1 cellular context compared by ENCODE assay signal in genomic region chr1:109884242-109884891, GRCh38.
A peak's percentile ranks its signal among the peaks of the same experiment; 100 is the strongest.
TF ChIP-seq lines count a peak whose summit lies in the region.

No MANE protein-coding gene starts in this region.

TF ChIP-seq in HepG2, 621 proteins besides CTCF, POLR2A, EP300 and RAD21:
- TF ChIP-seq, protein P1, sequence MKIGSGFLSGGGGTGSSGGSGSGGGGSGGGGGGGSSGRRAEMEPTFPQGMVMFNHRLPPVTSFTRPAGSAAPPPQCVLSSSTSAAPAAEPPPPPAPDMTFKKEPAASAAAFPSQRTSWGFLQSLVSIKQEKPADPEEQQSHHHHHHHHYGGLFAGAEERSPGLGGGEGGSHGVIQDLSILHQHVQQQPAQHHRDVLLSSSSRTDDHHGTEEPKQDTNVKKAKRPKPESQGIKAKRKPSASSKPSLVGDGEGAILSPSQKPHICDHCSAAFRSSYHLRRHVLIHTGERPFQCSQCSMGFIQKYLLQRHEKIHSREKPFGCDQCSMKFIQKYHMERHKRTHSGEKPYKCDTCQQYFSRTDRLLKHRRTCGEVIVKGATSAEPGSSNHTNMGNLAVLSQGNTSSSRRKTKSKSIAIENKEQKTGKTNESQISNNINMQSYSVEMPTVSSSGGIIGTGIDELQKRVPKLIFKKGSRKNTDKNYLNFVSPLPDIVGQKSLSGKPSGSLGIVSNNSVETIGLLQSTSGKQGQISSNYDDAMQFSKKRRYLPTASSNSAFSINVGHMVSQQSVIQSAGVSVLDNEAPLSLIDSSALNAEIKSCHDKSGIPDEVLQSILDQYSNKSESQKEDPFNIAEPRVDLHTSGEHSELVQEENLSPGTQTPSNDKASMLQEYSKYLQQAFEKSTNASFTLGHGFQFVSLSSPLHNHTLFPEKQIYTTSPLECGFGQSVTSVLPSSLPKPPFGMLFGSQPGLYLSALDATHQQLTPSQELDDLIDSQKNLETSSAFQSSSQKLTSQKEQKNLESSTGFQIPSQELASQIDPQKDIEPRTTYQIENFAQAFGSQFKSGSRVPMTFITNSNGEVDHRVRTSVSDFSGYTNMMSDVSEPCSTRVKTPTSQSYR (CRISPR knock-in tag; IDR thresholded peaks at IDR 0.05; ENCODE audit: borderline replicate concordance), result peak; percentile 24; the same call in 1 of the 2 replicates
- no peak for TF ChIP-seq NRL (CRISPR knock-in tag; IDR thresholded peaks at IDR 0.05; ENCODE audit: borderline replicate concordance)
- TF ChIP-seq U2AF1 (optimal IDR thresholded peaks at IDR 0.05; ENCODE audit: low read depth, low read length), result no peak
- no peak for TF ChIP-seq TAF1 (CRISPR knock-in tag; IDR thresholded peaks at IDR 0.05)
- TF ChIP-seq, protein P2, sequence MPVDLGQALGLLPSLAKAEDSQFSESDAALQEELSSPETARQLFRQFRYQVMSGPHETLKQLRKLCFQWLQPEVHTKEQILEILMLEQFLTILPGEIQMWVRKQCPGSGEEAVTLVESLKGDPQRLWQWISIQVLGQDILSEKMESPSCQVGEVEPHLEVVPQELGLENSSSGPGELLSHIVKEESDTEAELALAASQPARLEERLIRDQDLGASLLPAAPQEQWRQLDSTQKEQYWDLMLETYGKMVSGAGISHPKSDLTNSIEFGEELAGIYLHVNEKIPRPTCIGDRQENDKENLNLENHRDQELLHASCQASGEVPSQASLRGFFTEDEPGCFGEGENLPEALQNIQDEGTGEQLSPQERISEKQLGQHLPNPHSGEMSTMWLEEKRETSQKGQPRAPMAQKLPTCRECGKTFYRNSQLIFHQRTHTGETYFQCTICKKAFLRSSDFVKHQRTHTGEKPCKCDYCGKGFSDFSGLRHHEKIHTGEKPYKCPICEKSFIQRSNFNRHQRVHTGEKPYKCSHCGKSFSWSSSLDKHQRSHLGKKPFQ (CRISPR knock-in tag; IDR thresholded peaks at IDR 0.05; ENCODE audit: insufficient replicate concordance), result peak; percentile 51
- no peak for TF ChIP-seq HMG20A (CRISPR knock-in tag; IDR thresholded peaks at IDR 0.05; ENCODE audit: borderline replicate concordance)
- TF ChIP-seq SAP130 (CRISPR knock-in tag; IDR thresholded peaks at IDR 0.05; ENCODE audit: low read depth), result peak; percentile 8; the same call in 1 of the 2 replicates
- TF ChIP-seq FOXA3 (CRISPR knock-in tag; IDR thresholded peaks at IDR 0.05), result no peak
- no peak for TF ChIP-seq GLMP (CRISPR knock-in tag; IDR thresholded peaks at IDR 0.05; ENCODE audit: borderline replicate concordance)
- TF ChIP-seq ZNF326 (CRISPR knock-in tag; IDR thresholded peaks at IDR 0.05; ENCODE audit: borderline replicate concordance), result no peak
- peak; percentile 30; the same call in 1 of the 2 replicates for TF ChIP-seq HNF1B (CRISPR knock-in tag; IDR thresholded peaks at IDR 0.05)
- no peak for TF ChIP-seq MYPOP (CRISPR knock-in tag; IDR thresholded peaks at IDR 0.05)
- TF ChIP-seq MTA1 (CRISPR knock-in tag; IDR thresholded peaks at IDR 0.05; ENCODE audit: borderline replicate concordance), result no peak
